ENCODE assay signal across 1 cellular context in genomic region chr4:6748286-6748685, GRCh38.
TF ChIP-seq lines count a peak whose summit lies in the region.

No MANE protein-coding gene starts in this region.

TF ChIP-seq in K562, 482 proteins besides CTCF, POLR2A, EP300 and RAD21:
- TF ChIP-seq NFIC (IDR thresholded peaks at IDR 0.05) (peak; percentile 43; the same call in 1 of the 2 replicates), RBM39 (optimal IDR thresholded peaks at IDR 0.05; ENCODE audit: low read depth, low read length) (no peak)
- TF ChIP-seq, protein P1, sequence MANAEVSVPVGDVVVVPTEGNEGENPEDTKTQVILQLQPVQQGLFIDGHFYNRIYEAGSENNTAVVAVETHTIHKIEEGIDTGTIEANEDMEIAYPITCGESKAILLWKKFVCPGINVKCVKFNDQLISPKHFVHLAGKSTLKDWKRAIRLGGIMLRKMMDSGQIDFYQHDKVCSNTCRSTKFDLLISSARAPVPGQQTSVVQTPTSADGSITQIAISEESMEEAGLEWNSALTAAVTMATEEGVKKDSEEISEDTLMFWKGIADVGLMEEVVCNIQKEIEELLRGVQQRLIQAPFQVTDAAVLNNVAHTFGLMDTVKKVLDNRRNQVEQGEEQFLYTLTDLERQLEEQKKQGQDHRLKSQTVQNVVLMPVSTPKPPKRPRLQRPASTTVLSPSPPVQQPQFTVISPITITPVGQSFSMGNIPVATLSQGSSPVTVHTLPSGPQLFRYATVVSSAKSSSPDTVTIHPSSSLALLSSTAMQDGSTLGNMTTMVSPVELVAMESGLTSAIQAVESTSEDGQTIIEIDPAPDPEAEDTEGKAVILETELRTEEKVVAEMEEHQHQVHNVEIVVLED (CRISPR knock-in tag; IDR thresholded peaks at IDR 0.05) = no peak
